8 cellular contexts compared by ENCODE assay signal in genomic region chr17:42518046-42518754, GRCh38. TPM values are rescaled to one million over a fixed set of nuclear protein-coding genes. Genes with fewer than 3 reads are reported as not detected.
DNase-seq lines count a peak whose midpoint lies in the region; ATAC-seq and TF ChIP-seq lines count a peak whose summit lies in the region.

No MANE protein-coding gene starts in this region.

- no peaks in the 10 kb centered on the region for H3K9me3 Mint-ChIP-seq in nephron progenitor cell

- H3K4me3 ChIP-seq in esophagus (ENCODE audit: low read depth in 1 of 2, low read length in 2 of 2) (no peak overlapping the region), HAP-1 (no peak overlapping the region)

- H3K27me3 ChIP-seq in esophagus (ENCODE audit: control insufficient read depth in 1 of 2, insufficient read depth in 2 of 2, low read length in 2 of 2), result no peaks in the 10 kb centered on the region
- H3K27me3 ChIP-seq in HAP-1 (ENCODE audit: low read depth), result no peaks in the 10 kb centered on the region

- peaks cover 22% of the 10 kb centered on the region for H3K36me3 Mint-ChIP-seq in nephron progenitor cell (ENCODE audit: low read depth)

- peaks cover 3% of the 10 kb centered on the region for H3K27me3 Mint-ChIP-seq in nephron progenitor cell (ENCODE audit: low read depth, poor library complexity)

- peak overlapping the region; percentile 87 to 97 for H3K27ac ChIP-seq in esophagus (ENCODE audit: low read depth in 2 of 2, low read length in 1 of 2)

- peaks cover 9 to 20% of the 10 kb centered on the region in 2 donors for H3K36me3 ChIP-seq in esophagus (ENCODE audit: control insufficient read depth in 2 of 2, insufficient read depth in 2 of 2, low read length in 1 of 2)
- H3K36me3 ChIP-seq in HAP-1 (replicated peaks), result peaks cover 15% of the 10 kb centered on the region

- in situ Hi-C loops in HAP-1 (cut with MboI; ENCODE audit: low sequenced_read_pairs), result no loop called here

- peak; percentile 92 for DNase-seq in CD1c-positive myeloid dendritic cell (ENCODE audit: extremely low spot score)
- DNase-seq in NOMO-1 treated with dmso at 0.1 percent for 144 hours (lab: John Stamatoyannopoulos, UW; ENCODE audit: unreplicated experiment), result peak; percentile 30
- no peak for DNase-seq in nephron progenitor cell
- no peak for DNase-seq in NCI-H2107 (lab: John Stamatoyannopoulos, UW)
- no peak for DNase-seq in HAP-1 (ENCODE audit: low spot score in 2 of 2)

- H3K9me3 ChIP-seq in esophagus (ENCODE audit: control insufficient read depth in 2 of 2, insufficient read depth in 1 of 2, low read depth in 1 of 2, low read length in 1 of 2) (no peaks in the 10 kb centered on the region), HAP-1 (no peaks in the 10 kb centered on the region)

- peak overlapping the region; percentile 86 for H3K27ac Mint-ChIP-seq in nephron progenitor cell

- H3K4me1 ChIP-seq in esophagus (ENCODE audit: control insufficient read depth in 2 of 2, insufficient read depth in 2 of 2, low read length in 1 of 2) (peaks cover 4 to 25% of the 10 kb centered on the region in 2 donors), HAP-1 (peaks cover 15% of the 10 kb centered on the region)

- peaks cover 75% of the 10 kb centered on the region for H3K4me1 Mint-ChIP-seq in nephron progenitor cell

- no peak for TF ChIP-seq CTCF in nephron progenitor cell (IDR thresholded peaks at IDR 0.05)

- H3K4me3 Mint-ChIP-seq in nephron progenitor cell, result peak overlapping the region; percentile 49

- WGBS in esophagus, 2 donors, result 18 to 26% methylated on average over 9 of the region's 9 CpGs

- ATAC-seq in HG03139 (IDR thresholded peaks at IDR 0.05; ENCODE audit: unreplicated experiment), result no peak
- ATAC-seq in GM18517 (IDR thresholded peaks at IDR 0.05; ENCODE audit: unreplicated experiment), result no peak

RNA-seq across cellular contexts. Expression of gene NAGLU, which starts 17.8 kb away (rescaled TPM):
- polyA plus RNA-seq in esophagus, result 10 to 100 TPM; 17.6 to 18.8 TPM

RNA-seq across cellular contexts. Expression of gene HSD17B1, which starts 34.5 kb away (rescaled TPM):
- polyA plus RNA-seq in esophagus, result 1 to 10 TPM; 4.0 to 9.0 TPM

RNA-seq across cellular contexts. Expression of gene COASY, which starts 43.7 kb away (rescaled TPM):
- polyA plus RNA-seq in esophagus, result 10 to 100 TPM; 58.2 to 62.1 TPM

RNA-seq across cellular contexts. Expression of gene MLX, which starts 48.7 kb away (rescaled TPM):
- polyA plus RNA-seq in esophagus, result 10 to 100 TPM; 36.8 to 38.3 TPM

RNA-seq across cellular contexts. Expression of gene PSMC3IP, which starts 59.3 kb away (rescaled TPM):
- 1 to 10 TPM; 6.4 to 7.2 TPM for polyA plus RNA-seq in esophagus

Comparison
In these comparisons a context has a peak if more than half of its experiments do, and no peak if none do; other contexts are left out.
1. DNase-seq: peak in CD1c-positive myeloid dendritic cell (single experiment) and NOMO-1 treated with dmso at 0.1 percent for 144 hours (single experiment); none in nephron progenitor cell (single experiment), NCI-H2107 (single experiment) and HAP-1 (0 of 2).